Comparison of ENCODE assay signal across 32 cellular contexts in the genomic region with DNA sequence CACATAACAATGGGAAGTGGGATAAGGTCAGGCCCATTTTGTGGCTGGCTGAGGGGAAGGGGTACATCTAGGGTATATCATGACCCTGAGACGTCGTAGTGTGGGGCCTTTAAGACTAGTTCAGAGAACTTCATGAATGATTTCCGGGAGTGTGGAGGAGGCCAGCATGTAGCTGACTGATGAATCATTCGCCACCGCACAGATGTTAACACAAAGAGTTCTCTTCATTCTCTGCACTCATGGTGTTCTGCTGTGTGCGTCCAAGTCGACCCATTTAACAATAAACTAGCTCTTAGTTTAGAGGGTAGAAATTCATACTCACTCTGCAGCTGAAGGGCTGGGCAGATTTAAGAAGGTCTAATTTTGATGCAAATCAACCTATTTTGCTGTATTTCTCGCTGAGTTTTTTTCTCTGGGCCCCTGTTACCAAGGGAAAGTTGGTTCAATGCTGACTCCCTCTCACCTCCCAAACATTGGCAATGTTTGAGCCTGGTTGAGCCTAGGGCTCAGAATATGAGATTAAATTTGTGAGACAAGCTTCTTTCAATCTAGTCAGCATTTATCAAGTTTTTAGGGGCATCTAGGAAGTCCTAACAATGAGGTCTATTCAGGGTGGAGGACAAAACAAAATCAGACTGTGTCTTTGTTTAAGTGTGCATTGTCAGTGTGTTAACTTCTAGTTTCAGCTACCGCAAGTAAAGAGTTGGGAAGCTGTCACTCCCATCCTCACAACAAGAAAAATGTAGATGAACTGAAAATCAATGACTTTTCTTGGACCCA.
DNase-seq lines count a peak whose midpoint lies in the region; ATAC-seq, FAIRE-seq and TF ChIP-seq lines count a peak whose summit lies in the region.
"Had no signal": no experiment of that assay in that cellular context is flagged by ENCODE, and none has a peak within 500 bp of the region (broad histone marks: within the 10 kb centered on the region; RNA-seq: fewer than 3 reads in every experiment).

No MANE protein-coding gene starts in this region.

- H3K9me3 Mint-ChIP-seq in osteocyte (ENCODE audit: unreplicated experiment), result peaks cover 29% of the 10 kb centered on the region

- DNase-seq in COLO829 (ENCODE audit: low spot score) (peak; percentile 93), RCC 7860 (ENCODE audit: low spot score) (peak; percentile 27), globus pallidus (ENCODE audit: low spot score) (peak; percentile 81), putamen (ENCODE audit: low spot score) (peak; percentile 76), osteocyte (ENCODE audit: extremely low spot score, unreplicated experiment) (no peak)
- no peak for DNase-seq in activated CD4-positive, alpha-beta T cell treated with anti-CD3 and anti-CD28 coated beads, Interleukin-2, amount 50 U/mL, for 48 hours
- DNase-seq: activated CD4-positive, alpha-beta T cell treated with anti-CD3 and anti-CD28 coated beads for 4 hours; activated CD8-positive, alpha-beta memory T cell treated with anti-CD3 and anti-CD28 coated beads for 24 hours; activated effector memory CD4-positive, alpha-beta T cell treated with Interleukin-2 at 50 U/mL for 16 hours; activated naive CD8-positive, alpha-beta T cell treated with anti-CD3 and anti-CD28 coated beads for 36 hours; CD8-positive, alpha-beta memory T cell; dermis blood vessel endothelial cell; DMS153; H7; KBM-7; kidney; natural killer cell; NCI-H146; NCI-H2107; NCI-H446 treated with DMSO at 0.1 percent for 48 hours; ovary; right cardiac atrium; Right ventricle myocardium superior; spleen; stimulated activated CD4-positive, alpha-beta T cell treated with anti-CD3 and anti-CD28 coated beads, Interleukin-2, amount 100 ng/mL, for 48 hours; uterus had no signal

- no peaks in the 10 kb centered on the region for H3K27me3 Mint-ChIP-seq in osteocyte (ENCODE audit: unreplicated experiment)
- H3K27me3 Mint-ChIP-seq: activated naive CD8-positive, alpha-beta T cell treated with anti-CD3 and anti-CD28 coated beads for 36 hours; B cell; central memory CD8-positive, alpha-beta T cell had no signal

- H3K36me3 Mint-ChIP-seq in osteocyte (ENCODE audit: unreplicated experiment), result no peaks in the 10 kb centered on the region
- H3K36me3 Mint-ChIP-seq: activated naive CD8-positive, alpha-beta T cell treated with anti-CD3 and anti-CD28 coated beads for 36 hours; CD8-positive, alpha-beta memory T cell; natural killer cell had no signal

- no peak for FAIRE-seq in RCC 7860 (lab: Jason Lieb, UNC)
- FAIRE-seq: astrocyte, endometrium, kidney had no signal

- no peak for TF ChIP-seq CTCF in osteocyte (IDR thresholded peaks at IDR 0.05)

- no peak overlapping the region for H3K4me3 Mint-ChIP-seq in osteocyte (ENCODE audit: unreplicated experiment)
- H3K4me3 Mint-ChIP-seq: activated naive CD8-positive, alpha-beta T cell treated with anti-CD3 and anti-CD28 coated beads for 36 hours; B cell; CD8-positive, alpha-beta memory T cell; central memory CD8-positive, alpha-beta T cell; natural killer cell had no signal

- ATAC-seq in esophagus mucosa (no peak), HG03520 (IDR thresholded peaks at IDR 0.05; ENCODE audit: unreplicated experiment) (no peak)
- ATAC-seq: natural killer cell, right cardiac atrium had no signal

- H3K27ac Mint-ChIP-seq in osteocyte (ENCODE audit: unreplicated experiment), result no peak overlapping the region
- H3K27ac Mint-ChIP-seq: activated naive CD8-positive, alpha-beta T cell treated with anti-CD3 and anti-CD28 coated beads for 36 hours; B cell; CD8-positive, alpha-beta memory T cell; natural killer cell had no signal

- H3K4me1 Mint-ChIP-seq in osteocyte (ENCODE audit: unreplicated experiment), result no peaks in the 10 kb centered on the region
- H3K4me1 Mint-ChIP-seq: activated naive CD8-positive, alpha-beta T cell treated with anti-CD3 and anti-CD28 coated beads for 36 hours; B cell; CD8-positive, alpha-beta memory T cell; central memory CD8-positive, alpha-beta T cell; natural killer cell had no signal

Comparison
In these comparisons a context has a peak if more than half of its experiments do, and no peak if none do; other contexts are left out.
1. DNase-seq: peak in COLO829 (single experiment), RCC 7860 (single experiment), globus pallidus (single experiment) and putamen (single experiment); none in activated CD4-positive, alpha-beta T cell treated with anti-CD3 and anti-CD28 coated beads, Interleukin-2, amount 50 U/mL, for 48 hours (0 of 2) and osteocyte (single experiment).